In genomic region chr12:76081909-76082308, GRCh38 we compare ENCODE assay signal across 1 cellular context.
TF ChIP-seq lines count a peak whose summit lies in the region.

No MANE protein-coding gene starts in this region.

TF ChIP-seq in SK-N-SH treated with all-trans-retinoic acid at 6 μM for 48 hours, 23 proteins besides CTCF, POLR2A, EP300 and RAD21 (continued from another document):
- TF ChIP-seq, protein P1, sequence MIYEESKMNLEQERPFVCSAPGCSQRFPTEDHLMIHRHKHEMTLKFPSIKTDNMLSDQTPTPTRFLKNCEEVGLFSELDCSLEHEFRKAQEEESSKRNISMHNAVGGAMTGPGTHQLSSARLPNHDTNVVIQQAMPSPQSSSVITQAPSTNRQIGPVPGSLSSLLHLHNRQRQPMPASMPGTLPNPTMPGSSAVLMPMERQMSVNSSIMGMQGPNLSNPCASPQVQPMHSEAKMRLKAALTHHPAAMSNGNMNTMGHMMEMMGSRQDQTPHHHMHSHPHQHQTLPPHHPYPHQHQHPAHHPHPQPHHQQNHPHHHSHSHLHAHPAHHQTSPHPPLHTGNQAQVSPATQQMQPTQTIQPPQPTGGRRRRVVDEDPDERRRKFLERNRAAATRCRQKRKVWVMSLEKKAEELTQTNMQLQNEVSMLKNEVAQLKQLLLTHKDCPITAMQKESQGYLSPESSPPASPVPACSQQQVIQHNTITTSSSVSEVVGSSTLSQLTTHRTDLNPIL (CRISPR knock-in tag; IDR thresholded peaks at IDR 0.05; ENCODE audit: low read depth) = no peak
- TF ChIP-seq ZFP3 (CRISPR knock-in tag; IDR thresholded peaks at IDR 0.05) = no peak
- TF ChIP-seq TSHZ2 (CRISPR knock-in tag; IDR thresholded peaks at IDR 0.05) = no peak
- TF ChIP-seq TCF4 (CRISPR knock-in tag; IDR thresholded peaks at IDR 0.05; ENCODE audit: borderline replicate concordance) = no peak
- TF ChIP-seq, protein P2, sequence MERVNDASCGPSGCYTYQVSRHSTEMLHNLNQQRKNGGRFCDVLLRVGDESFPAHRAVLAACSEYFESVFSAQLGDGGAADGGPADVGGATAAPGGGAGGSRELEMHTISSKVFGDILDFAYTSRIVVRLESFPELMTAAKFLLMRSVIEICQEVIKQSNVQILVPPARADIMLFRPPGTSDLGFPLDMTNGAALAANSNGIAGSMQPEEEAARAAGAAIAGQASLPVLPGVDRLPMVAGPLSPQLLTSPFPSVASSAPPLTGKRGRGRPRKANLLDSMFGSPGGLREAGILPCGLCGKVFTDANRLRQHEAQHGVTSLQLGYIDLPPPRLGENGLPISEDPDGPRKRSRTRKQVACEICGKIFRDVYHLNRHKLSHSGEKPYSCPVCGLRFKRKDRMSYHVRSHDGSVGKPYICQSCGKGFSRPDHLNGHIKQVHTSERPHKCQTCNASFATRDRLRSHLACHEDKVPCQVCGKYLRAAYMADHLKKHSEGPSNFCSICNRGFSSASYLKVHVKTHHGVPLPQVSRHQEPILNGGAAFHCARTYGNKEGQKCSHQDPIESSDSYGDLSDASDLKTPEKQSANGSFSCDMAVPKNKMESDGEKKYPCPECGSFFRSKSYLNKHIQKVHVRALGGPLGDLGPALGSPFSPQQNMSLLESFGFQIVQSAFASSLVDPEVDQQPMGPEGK (CRISPR knock-in tag; IDR thresholded peaks at IDR 0.05; ENCODE audit: borderline replicate concordance) = no peak
- no peak for TF ChIP-seq ZNF565 (CRISPR knock-in tag; conservative IDR thresholded peaks at IDR 0.05; ENCODE audit: low read depth)
- no peak for TF ChIP-seq PPARA (CRISPR knock-in tag; IDR thresholded peaks at IDR 0.05; ENCODE audit: borderline replicate concordance)
- no peak for TF ChIP-seq ZNF8 (CRISPR knock-in tag; IDR thresholded peaks at IDR 0.05)
- TF ChIP-seq RARB (CRISPR knock-in tag; IDR thresholded peaks at IDR 0.05) = no peak
- TF ChIP-seq ISL1 (CRISPR knock-in tag; IDR thresholded peaks at IDR 0.05) = no peak
- TF ChIP-seq ARNTL (CRISPR knock-in tag; IDR thresholded peaks at IDR 0.05; ENCODE audit: borderline replicate concordance, low read depth) = no peak
- no peak for TF ChIP-seq GLIS3 (CRISPR knock-in tag; IDR thresholded peaks at IDR 0.05)
- TF ChIP-seq CSDC2 (CRISPR knock-in tag; IDR thresholded peaks at IDR 0.05) = no peak
